In genomic region chr1:26936823-26937222, GRCh38 we compare ENCODE assay signal across 2 cellular contexts.
TF ChIP-seq lines count a peak whose summit lies in the region.

No MANE protein-coding gene starts in this region.

TF ChIP-seq in HEK293, 187 proteins besides CTCF, POLR2A, EP300 and RAD21:
- TF ChIP-seq ZNF449 (tag by site-specific recombination; IDR thresholded peaks at IDR 0.05) = peak; percentile 98
- no peak for TF ChIP-seq ZNF16 (tag by site-specific recombination; IDR thresholded peaks at IDR 0.05; ENCODE audit: low read depth)

TF ChIP-seq in K562, 482 proteins besides CTCF, POLR2A, EP300 and RAD21:
- TF ChIP-seq MXD1 (CRISPR knock-in tag; IDR thresholded peaks at IDR 0.05; ENCODE audit: borderline replicate concordance, poor library complexity, severe bottlenecking) (no peak), POLR2AphosphoS2 (IDR thresholded peaks at IDR 0.05; ENCODE audit: low read length) (no peak), ZNF609 (CRISPR knock-in tag; IDR thresholded peaks at IDR 0.05; ENCODE audit: borderline replicate concordance) (no peak), CREB3L1 (IDR thresholded peaks at IDR 0.05; ENCODE audit: borderline replicate concordance, low read depth) (no peak), HDAC3 (IDR thresholded peaks at IDR 0.05; ENCODE audit: borderline replicate concordance, partially characterized antibody) (no peak), RBM15 (IDR thresholded peaks at IDR 0.05; ENCODE audit: insufficient read depth, low read length) (no peak), ESRRA (IDR thresholded peaks at IDR 0.05; ENCODE audit: borderline replicate concordance, low read depth) (no peak), SP1 (CRISPR knock-in tag; IDR thresholded peaks at IDR 0.05) (no peak), TCF7 (IDR thresholded peaks at IDR 0.05; ENCODE audit: borderline replicate concordance) (no peak), TSHZ1 (CRISPR knock-in tag; IDR thresholded peaks at IDR 0.05) (no peak), TAF9B (IDR thresholded peaks at IDR 0.05; ENCODE audit: partially characterized antibody) (no peak), NKRF (IDR thresholded peaks at IDR 0.05; ENCODE audit: borderline replicate concordance) (no peak), ZNF589 (CRISPR knock-in tag; IDR thresholded peaks at IDR 0.05; ENCODE audit: low read depth) (no peak), U2AF1 (optimal IDR thresholded peaks at IDR 0.05; ENCODE audit: low read depth, low read length) (no peak), ZNF644 (tag; IDR thresholded peaks at IDR 0.05; ENCODE audit: low read depth) (no peak)
